Comparison of ENCODE assay signal across 22 cellular contexts in genomic region chr4:85368240-85368639, GRCh38.
DNase-seq lines count a peak whose midpoint lies in the region; ATAC-seq and TF ChIP-seq lines count a peak whose summit lies in the region.
"Had no signal": no experiment of that assay in that cellular context is flagged by ENCODE, and none has a peak within 500 bp of the region (broad histone marks: within the 10 kb centered on the region; RNA-seq: fewer than 3 reads in every experiment).

No MANE protein-coding gene starts in this region.

- H3K79me2 ChIP-seq in SK-N-SH (ENCODE audit: insufficient read depth), result no peaks in the 10 kb centered on the region
- no peaks in the 10 kb centered on the region for H3K79me2 ChIP-seq in OCI-LY1 (ENCODE audit: insufficient read depth, low read length)

- H3K27me3 Mint-ChIP-seq in memory B cell, result no peaks in the 10 kb centered on the region

- WGBS in SK-N-SH (ENCODE audit: low lambda C conversion rate), result 44% methylated on average over 3 of the region's 3 CpGs

- no peak overlapping the region for H3K4me2 ChIP-seq in SK-N-SH
- H3K4me2 ChIP-seq in OCI-LY1 (ENCODE audit: low read length), result no peak overlapping the region

- CTCF ChIA-PET in SK-N-SH (lab: Yijun Ruan, JAX), result interaction anchor here (1.2 to 6.0 kb wide), 6 partner anchors 15 to 284 kb away, joined by 4 to 40 read pairs (median 13); no protein-coding TSS in a partner anchor

- H3K9me3 ChIP-seq in SK-N-SH (no peaks in the 10 kb centered on the region), OCI-LY1 (ENCODE audit: low read length) (no peaks in the 10 kb centered on the region)

- H3F3A ChIP-seq in SK-N-SH (replicated peaks; ENCODE audit: insufficient read depth) (no peaks in the 10 kb centered on the region), OCI-LY1 (ENCODE audit: insufficient read depth, low read length) (no peaks in the 10 kb centered on the region)

- H3K27ac Mint-ChIP-seq in memory B cell, result peak overlapping the region; percentile 84
- H3K27ac Mint-ChIP-seq: CD8-positive, alpha-beta memory T cell had no signal

- DNase-seq in SK-N-SH (no peak), memory B cell (ENCODE audit: low spot score in 2 of 2) (no peak), HK-2 (ENCODE audit: unreplicated experiment) (no peak), RKO (ENCODE audit: low spot score) (no peak)
- DNase-seq: 8988T; CD8-positive, alpha-beta memory T cell; DMS53; GDM1; Karpas-422; NCI-H1105 treated with DMSO at 0.1 percent for 48 hours; NCI-H1694; NCI-H2081 treated with DMSO at 0.1 percent for 48 hours; NCI-H2171 treated with DMSO at 0.1 percent for 48 hours; NCI-H446 treated with DMSO at 0.1 percent for 48 hours; NCI-H526 treated with DMSO at 0.1 percent for 48 hours; PC-3; RPMI8226; SHP77 had no signal

- no peak for TF ChIP-seq RAD21 in SK-N-SH (IDR thresholded peaks at IDR 0.05; ENCODE audit: low read length)

- TF ChIP-seq CTCF in SK-N-SH (IDR thresholded peaks at IDR 0.05) (no peak), OCI-LY1 (IDR thresholded peaks at IDR 0.05; ENCODE audit: low read length) (no peak)

- no peaks in the 10 kb centered on the region for H3K36me3 Mint-ChIP-seq in memory B cell
- H3K36me3 Mint-ChIP-seq: CD8-positive, alpha-beta memory T cell had no signal

- no peaks in the 10 kb centered on the region for H3K9me2 ChIP-seq in SK-N-SH
- no peaks in the 10 kb centered on the region for H3K9me2 ChIP-seq in OCI-LY1 (ENCODE audit: low read depth, low read length)

- H3K36me3 ChIP-seq in SK-N-SH (replicated peaks in 1 of 2; ENCODE audit: control insufficient read depth in 1 of 2, insufficient read depth in 2 of 2, low read length in 1 of 2), result no peaks in the 10 kb centered on the region
- H3K36me3 ChIP-seq in OCI-LY1 (ENCODE audit: insufficient read depth, low read length), result no peaks in the 10 kb centered on the region

- H2AFZ ChIP-seq in SK-N-SH (ENCODE audit: low read depth) (no peak overlapping the region), OCI-LY1 (ENCODE audit: low read length) (no peak overlapping the region)

- TF ChIP-seq EP300 in SK-N-SH (IDR thresholded peaks at IDR 0.05; ENCODE audit: borderline replicate concordance in 1 of 2, low read depth in 1 of 2, low read length in 1 of 2), result no peak

- H3K9me3 Mint-ChIP-seq in memory B cell, result no peaks in the 10 kb centered on the region

- peaks cover 18% of the 10 kb centered on the region for H3K4me1 Mint-ChIP-seq in memory B cell
- H3K4me1 Mint-ChIP-seq: CD8-positive, alpha-beta memory T cell had no signal

- POLR2A ChIA-PET in SK-N-SH (lab: Yijun Ruan, JAX), result no interaction called here

- no peaks in the 10 kb centered on the region for H4K20me1 ChIP-seq in SK-N-SH (ENCODE audit: insufficient read depth)
- no peaks in the 10 kb centered on the region for H4K20me1 ChIP-seq in OCI-LY1 (ENCODE audit: insufficient read depth, low read length)

- H3K4me3 ChIP-seq in SK-N-SH (ENCODE audit: low read depth in 2 of 2, low read length in 1 of 2) (no peak overlapping the region), OCI-LY1 (ENCODE audit: low read depth, low read length, poor library complexity, severe bottlenecking) (no peak overlapping the region)

- no peak overlapping the region for H3K27ac ChIP-seq in SK-N-SH (ENCODE audit: low read depth in 2 of 2, low read length in 1 of 2)
- H3K27ac ChIP-seq in OCI-LY1 (ENCODE audit: low read depth, low read length, poor library complexity, severe bottlenecking), result peak overlapping the region; percentile 86
- H3K27ac ChIP-seq: C4-2B had no signal

- H3K27me3 ChIP-seq in SK-N-SH (ENCODE audit: insufficient read depth), result no peaks in the 10 kb centered on the region
- no peaks in the 10 kb centered on the region for H3K27me3 ChIP-seq in OCI-LY1 (ENCODE audit: insufficient read depth, low read length)

- H3K9ac ChIP-seq in SK-N-SH, result no peak overlapping the region
- H3K9ac ChIP-seq in OCI-LY1 (ENCODE audit: low read length), result no peak overlapping the region

- H3K4me3 Mint-ChIP-seq in memory B cell, result no peak overlapping the region
- H3K4me3 Mint-ChIP-seq: CD8-positive, alpha-beta memory T cell had no signal

- no peaks in the 10 kb centered on the region for H3K4me1 ChIP-seq in SK-N-SH (ENCODE audit: control insufficient read depth in 1 of 2, insufficient read depth in 2 of 2, low read depth in 1 of 2, low read length in 1 of 2)
- H3K4me1 ChIP-seq in OCI-LY1 (ENCODE audit: insufficient read depth, low read length, severe bottlenecking), result peaks cover 42% of the 10 kb centered on the region

- no peak for ATAC-seq in SK-N-SH treated with all-trans-retinoic acid at 6 μM for 48 hours
- no peak for ATAC-seq in memory B cell (ENCODE audit: low read depth)
- no peak for ATAC-seq in HG03159 (IDR thresholded peaks at IDR 0.05; ENCODE audit: unreplicated experiment)
- ATAC-seq: PC-3 had no signal

TF ChIP-seq in SK-N-SH, 30 proteins besides CTCF, POLR2A, EP300 and RAD21:
- TF ChIP-seq, protein P1, sequence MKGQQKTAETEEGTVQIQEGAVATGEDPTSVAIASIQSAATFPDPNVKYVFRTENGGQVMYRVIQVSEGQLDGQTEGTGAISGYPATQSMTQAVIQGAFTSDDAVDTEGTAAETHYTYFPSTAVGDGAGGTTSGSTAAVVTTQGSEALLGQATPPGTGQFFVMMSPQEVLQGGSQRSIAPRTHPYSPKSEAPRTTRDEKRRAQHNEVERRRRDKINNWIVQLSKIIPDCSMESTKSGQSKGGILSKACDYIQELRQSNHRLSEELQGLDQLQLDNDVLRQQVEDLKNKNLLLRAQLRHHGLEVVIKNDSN (IDR thresholded peaks at IDR 0.05; ENCODE audit: borderline replicate concordance, low read depth), result 0 out of 2 replicates have a peak, but pooled peaks have one; percentile 14
- TF ChIP-seq NRF1 (IDR thresholded peaks at IDR 0.05; ENCODE audit: low read depth, low read length), result no peak

TF ChIP-seq in SK-N-SH treated with all-trans-retinoic acid at 6 μM for 48 hours, 23 proteins besides CTCF, POLR2A, EP300 and RAD21:
- TF ChIP-seq ZFP30 (CRISPR knock-in tag; IDR thresholded peaks at IDR 0.05), result no peak
- TF ChIP-seq OSR1 (CRISPR knock-in tag; IDR thresholded peaks at IDR 0.05), result no peak
- no peak for TF ChIP-seq ZFP3 (CRISPR knock-in tag; IDR thresholded peaks at IDR 0.05)
- TF ChIP-seq, protein P2, sequence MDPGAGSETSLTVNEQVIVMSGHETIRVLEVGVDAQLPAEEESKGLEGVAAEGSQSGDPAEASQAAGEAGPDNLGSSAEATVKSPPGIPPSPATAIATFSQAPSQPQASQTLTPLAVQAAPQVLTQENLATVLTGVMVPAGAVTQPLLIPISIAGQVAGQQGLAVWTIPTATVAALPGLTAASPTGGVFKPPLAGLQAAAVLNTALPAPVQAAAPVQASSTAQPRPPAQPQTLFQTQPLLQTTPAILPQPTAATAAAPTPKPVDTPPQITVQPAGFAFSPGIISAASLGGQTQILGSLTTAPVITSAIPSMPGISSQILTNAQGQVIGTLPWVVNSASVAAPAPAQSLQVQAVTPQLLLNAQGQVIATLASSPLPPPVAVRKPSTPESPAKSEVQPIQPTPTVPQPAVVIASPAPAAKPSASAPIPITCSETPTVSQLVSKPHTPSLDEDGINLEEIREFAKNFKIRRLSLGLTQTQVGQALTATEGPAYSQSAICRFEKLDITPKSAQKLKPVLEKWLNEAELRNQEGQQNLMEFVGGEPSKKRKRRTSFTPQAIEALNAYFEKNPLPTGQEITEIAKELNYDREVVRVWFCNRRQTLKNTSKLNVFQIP (CRISPR knock-in tag; IDR thresholded peaks at IDR 0.05; ENCODE audit: borderline replicate concordance, low read depth), result no peak
- no peak for TF ChIP-seq ARNTL (CRISPR knock-in tag; IDR thresholded peaks at IDR 0.05; ENCODE audit: borderline replicate concordance, low read depth)
- TF ChIP-seq ZC3H10 (CRISPR knock-in tag; IDR thresholded peaks at IDR 0.05), result no peak
- TF ChIP-seq ZNF8 (CRISPR knock-in tag; IDR thresholded peaks at IDR 0.05), result no peak
- TF ChIP-seq, protein P3, sequence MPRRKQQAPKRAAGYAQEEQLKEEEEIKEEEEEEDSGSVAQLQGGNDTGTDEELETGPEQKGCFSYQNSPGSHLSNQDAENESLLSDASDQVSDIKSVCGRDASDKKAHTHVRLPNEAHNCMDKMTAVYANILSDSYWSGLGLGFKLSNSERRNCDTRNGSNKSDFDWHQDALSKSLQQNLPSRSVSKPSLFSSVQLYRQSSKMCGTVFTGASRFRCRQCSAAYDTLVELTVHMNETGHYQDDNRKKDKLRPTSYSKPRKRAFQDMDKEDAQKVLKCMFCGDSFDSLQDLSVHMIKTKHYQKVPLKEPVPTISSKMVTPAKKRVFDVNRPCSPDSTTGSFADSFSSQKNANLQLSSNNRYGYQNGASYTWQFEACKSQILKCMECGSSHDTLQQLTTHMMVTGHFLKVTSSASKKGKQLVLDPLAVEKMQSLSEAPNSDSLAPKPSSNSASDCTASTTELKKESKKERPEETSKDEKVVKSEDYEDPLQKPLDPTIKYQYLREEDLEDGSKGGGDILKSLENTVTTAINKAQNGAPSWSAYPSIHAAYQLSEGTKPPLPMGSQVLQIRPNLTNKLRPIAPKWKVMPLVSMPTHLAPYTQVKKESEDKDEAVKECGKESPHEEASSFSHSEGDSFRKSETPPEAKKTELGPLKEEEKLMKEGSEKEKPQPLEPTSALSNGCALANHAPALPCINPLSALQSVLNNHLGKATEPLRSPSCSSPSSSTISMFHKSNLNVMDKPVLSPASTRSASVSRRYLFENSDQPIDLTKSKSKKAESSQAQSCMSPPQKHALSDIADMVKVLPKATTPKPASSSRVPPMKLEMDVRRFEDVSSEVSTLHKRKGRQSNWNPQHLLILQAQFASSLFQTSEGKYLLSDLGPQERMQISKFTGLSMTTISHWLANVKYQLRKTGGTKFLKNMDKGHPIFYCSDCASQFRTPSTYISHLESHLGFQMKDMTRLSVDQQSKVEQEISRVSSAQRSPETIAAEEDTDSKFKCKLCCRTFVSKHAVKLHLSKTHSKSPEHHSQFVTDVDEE (CRISPR knock-in tag; IDR thresholded peaks at IDR 0.05), result no peak
